Comparison of ENCODE assay signal across 8 cellular contexts in the genomic region with DNA sequence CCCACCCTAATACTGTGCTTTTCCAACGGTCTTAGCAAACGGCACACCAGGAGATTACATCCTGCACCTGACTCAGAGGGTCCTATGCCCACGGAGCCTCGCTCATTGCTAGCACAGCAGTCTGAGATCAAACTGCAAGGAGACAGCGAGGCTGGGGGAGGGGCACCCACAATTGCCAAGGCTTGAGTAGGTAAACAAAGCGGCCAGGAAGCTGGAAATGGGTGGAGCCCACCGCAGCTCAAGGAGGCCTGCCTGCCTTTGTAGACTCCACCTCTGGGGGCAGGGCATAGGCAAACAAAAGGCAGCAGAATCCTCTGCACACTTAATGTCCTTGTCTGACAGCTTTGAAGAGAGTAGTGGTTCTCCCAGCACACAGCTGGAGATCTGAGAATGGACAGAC.
A peak's percentile ranks its signal among the peaks of the same experiment; 100 is the strongest.
DNase-seq lines count a peak whose midpoint lies in the region; ATAC-seq and TF ChIP-seq lines count a peak whose summit lies in the region.
"Not testable (repeated sequence)": the region's sequence is repeated elsewhere in the genome, so short reads cannot be mapped to it uniquely, and the experiment has no call there.

No MANE protein-coding gene starts in this region.

- CTCF ChIA-PET in activated naive CD4-positive, alpha-beta T cell treated with anti-CD3 and anti-CD28 coated beads for 36 hours (lab: Charles Lee) = not testable (repeated sequence)

- peaks cover 20% of the 10 kb centered on the region for H3K4me1 Mint-ChIP-seq in activated naive CD4-positive, alpha-beta T cell treated with anti-CD3 and anti-CD28 coated beads for 36 hours (ENCODE audit: low read depth)
- peaks cover 32% of the 10 kb centered on the region for H3K4me1 Mint-ChIP-seq in memory B cell
- H3K4me1 Mint-ChIP-seq in stimulated activated naive CD8-positive, alpha-beta T cell treated with anti-CD3 and anti-CD28 coated beads, Interleukin-15, amount 100 ng/mL, for 72 hours = not testable (repeated sequence)

- DNase-seq in HT1080 (ENCODE audit: low read depth) (peak; percentile 2), Peyer's patch (peak; percentile 80 to 88 (median 87)), activated T-cell treated with anti-CD3 and anti-CD28 coated beads for 1 hour (ENCODE audit: low read depth) (peak; percentile 41), memory B cell (ENCODE audit: low spot score in 2 of 2) (peak in 1 of 2 donors; percentile 15)
- peak; percentile 35 for DNase-seq in activated CD4-positive, alpha-beta T cell treated with anti-CD3 and anti-CD28 coated beads for 1 hour
- peak; percentile 50 for DNase-seq in activated naive CD4-positive, alpha-beta T cell treated with anti-CD3 and anti-CD28 coated beads for 36 hours
- DNase-seq in stimulated activated CD4-positive, alpha-beta T cell treated with anti-CD3 and anti-CD28 coated beads, Interleukin-2, amount 100 ng/mL, for 4 hours (ENCODE audit: low read depth) = peak; percentile 6
- peak; percentile 2 to 22 for DNase-seq in stimulated activated naive CD8-positive, alpha-beta T cell treated with anti-CD3 and anti-CD28 coated beads, Interleukin-15, amount 100 ng/mL, for 72 hours

- not testable (repeated sequence) for ATAC-seq in memory B cell (ENCODE audit: low read depth); stimulated activated naive CD8-positive, alpha-beta T cell treated with anti-CD3 and anti-CD28 coated beads, Interleukin-15, amount 100 ng/mL, for 72 hours

- H3K27ac Mint-ChIP-seq in activated naive CD4-positive, alpha-beta T cell treated with anti-CD3 and anti-CD28 coated beads for 36 hours; stimulated activated naive CD8-positive, alpha-beta T cell treated with anti-CD3 and anti-CD28 coated beads, Interleukin-15, amount 100 ng/mL, for 72 hours: not testable (repeated sequence)
- H3K27ac Mint-ChIP-seq in memory B cell = peak overlapping the region; percentile 35

- H3K36me3 ChIP-seq in Peyer's patch = not testable (repeated sequence)

- TF ChIP-seq POLR2A in Peyer's patch (IDR thresholded peaks at IDR 0.05) = not testable (repeated sequence)

- intact Hi-C loops in activated naive CD4-positive, alpha-beta T cell treated with anti-CD3 and anti-CD28 coated beads for 36 hours (cut with micrococcal nuclease) = not testable (repeated sequence)

- H3K27me3 Mint-ChIP-seq in activated naive CD4-positive, alpha-beta T cell treated with anti-CD3 and anti-CD28 coated beads for 36 hours (ENCODE audit: low read depth); memory B cell; stimulated activated naive CD8-positive, alpha-beta T cell treated with anti-CD3 and anti-CD28 coated beads, Interleukin-15, amount 100 ng/mL, for 72 hours: not testable (repeated sequence)

- not testable (repeated sequence) for H3K4me3 ChIP-seq in Peyer's patch

- not testable (repeated sequence) for H3K4me3 Mint-ChIP-seq in activated naive CD4-positive, alpha-beta T cell treated with anti-CD3 and anti-CD28 coated beads for 36 hours; stimulated activated naive CD8-positive, alpha-beta T cell treated with anti-CD3 and anti-CD28 coated beads, Interleukin-15, amount 100 ng/mL, for 72 hours
- H3K4me3 Mint-ChIP-seq in memory B cell = peak overlapping the region; percentile 21

- H3K27ac ChIP-seq in Peyer's patch = peak overlapping the region in 1 of 4 donors; percentile 55

- TF ChIP-seq CTCF in Peyer's patch (IDR thresholded peaks at IDR 0.05) = peak in 2 of 6 experiments; percentile 11 to 12

- H3K27me3 ChIP-seq in Peyer's patch = not testable (repeated sequence)

- not testable (repeated sequence) for H3K36me3 Mint-ChIP-seq in activated naive CD4-positive, alpha-beta T cell treated with anti-CD3 and anti-CD28 coated beads for 36 hours (ENCODE audit: low read depth); memory B cell

- H3K9me3 Mint-ChIP-seq in activated naive CD4-positive, alpha-beta T cell treated with anti-CD3 and anti-CD28 coated beads for 36 hours; memory B cell: not testable (repeated sequence)
- H3K9me3 Mint-ChIP-seq in stimulated activated naive CD8-positive, alpha-beta T cell treated with anti-CD3 and anti-CD28 coated beads, Interleukin-15, amount 100 ng/mL, for 72 hours = peaks cover 6 to 25% of the 10 kb centered on the region in 2 donors

- H3K9me3 ChIP-seq in Peyer's patch = not testable (repeated sequence)

- H3K4me1 ChIP-seq in Peyer's patch = not testable (repeated sequence)
